ENCODE assay signal across 10 cellular contexts in genomic region chr3:73490453-73491311, GRCh38.
A peak's percentile ranks its signal among the peaks of the same experiment; 100 is the strongest.
DNase-seq lines count a peak whose midpoint lies in the region; ATAC-seq and TF ChIP-seq lines count a peak whose summit lies in the region.
"Had no signal": no experiment of that assay in that cellular context is flagged by ENCODE, and none has a peak within 500 bp of the region (broad histone marks: within the 10 kb centered on the region; RNA-seq: fewer than 3 reads in every experiment).

No MANE protein-coding gene starts in this region.

- no peaks in the 10 kb centered on the region for H3K27me3 ChIP-seq in testis

- intact Hi-C loops in testis (cut with DNase I; ENCODE audit: low total_unique reads), result no loop called here

- DNase-seq in NCI-H146 (lab: John Stamatoyannopoulos, UW), result peak; percentile 9
- DNase-seq in NCI-H146 treated with DMSO at 0.1 percent for 48 hours (lab: John Stamatoyannopoulos, UW; ENCODE audit: unreplicated experiment), result no peak
- peak; percentile 93 for DNase-seq in choroid plexus epithelial cell (ENCODE audit: low read depth)
- DNase-seq in kidney tubule cell (ENCODE audit: low spot score), result peak; percentile 45
- peak; percentile 45 for DNase-seq in testis
- no peak for DNase-seq in NCI-H526 (lab: John Stamatoyannopoulos, UW)
- DNase-seq: activated CD8-positive, alpha-beta memory T cell treated with anti-CD3 and anti-CD28 coated beads, Interleukin-2, amount 50 U/mL, for 48 hours; DMS79 treated with DMSO at 0.1 percent for 48 hours had no signal

- WGBS in testis, 2 donors, result 26 to 37% methylated on average over 8 of the region's 8 CpGs

- no peaks in the 10 kb centered on the region for H3K9me3 ChIP-seq in testis

- H3K4me1 ChIP-seq in testis, result peaks cover 12% of the 10 kb centered on the region

- TF ChIP-seq POLR2A in testis (IDR thresholded peaks at IDR 0.05), result no peak

- TF ChIP-seq CTCF in choroid plexus epithelial cell (conservative IDR thresholded peaks at IDR 0.05; ENCODE audit: low read depth, low read length), result no peak
- no peak for TF ChIP-seq CTCF in testis (IDR thresholded peaks at IDR 0.05)

- H3K4me3 ChIP-seq in choroid plexus epithelial cell (ENCODE audit: low read depth, low read length), result no peak overlapping the region
- H3K4me3 ChIP-seq in testis, result no peak overlapping the region

- H3K36me3 ChIP-seq in testis (ENCODE audit: low read depth, missing control alignments), result no peaks in the 10 kb centered on the region

- ATAC-seq in GM18909 (IDR thresholded peaks at IDR 0.05; ENCODE audit: poor library complexity, unreplicated experiment) (no peak), GM21526 (IDR thresholded peaks at IDR 0.05; ENCODE audit: low FRiP score, unreplicated experiment) (no peak)

- H3K27ac ChIP-seq in testis, result no peak overlapping the region

Comparison
In these comparisons a context has a peak if more than half of its experiments do, and no peak if none do; other contexts are left out.
1. DNase-seq: peak in NCI-H146 (single experiment), choroid plexus epithelial cell (single experiment), kidney tubule cell (single experiment) and testis (single experiment); none in NCI-H146 treated with DMSO at 0.1 percent for 48 hours (single experiment) and NCI-H526 (0 of 2).